Comparison of ENCODE assay signal across 2 cellular contexts in genomic region chr1:26016258-26016943, GRCh38.
TF ChIP-seq lines count a peak whose summit lies in the region.

No MANE protein-coding gene starts in this region.

TF ChIP-seq in IMR-90, 13 proteins besides CTCF, POLR2A, EP300 and RAD21:
- TF ChIP-seq NFE2L2 (IDR thresholded peaks at IDR 0.05; ENCODE audit: low read depth, low read length) (no peak), MAFK (IDR thresholded peaks at IDR 0.05; ENCODE audit: low read depth, low read length) (no peak), RFX5 (IDR thresholded peaks at IDR 0.05; ENCODE audit: low read depth, low read length) (no peak), MXI1 (IDR thresholded peaks at IDR 0.05; ENCODE audit: borderline replicate concordance, low read depth, low read length) (no peak), BHLHE40 (IDR thresholded peaks at IDR 0.05; ENCODE audit: low read depth, low read length) (no peak), RCOR1 (IDR thresholded peaks at IDR 0.05; ENCODE audit: insufficient replicate concordance, low read length) (no peak), MAZ (IDR thresholded peaks at IDR 0.05; ENCODE audit: borderline replicate concordance, low read depth, low read length) (no peak), CEBPB (IDR thresholded peaks at IDR 0.05; ENCODE audit: low read depth, low read length) (no peak), FOS (IDR thresholded peaks at IDR 0.05; ENCODE audit: low read depth, low read length) (no peak), SMC3 (IDR thresholded peaks at IDR 0.05; ENCODE audit: low read depth, low read length) (no peak), CHD1 (IDR thresholded peaks at IDR 0.05; ENCODE audit: low read depth, low read length) (no peak)
- TF ChIP-seq, protein P1, sequence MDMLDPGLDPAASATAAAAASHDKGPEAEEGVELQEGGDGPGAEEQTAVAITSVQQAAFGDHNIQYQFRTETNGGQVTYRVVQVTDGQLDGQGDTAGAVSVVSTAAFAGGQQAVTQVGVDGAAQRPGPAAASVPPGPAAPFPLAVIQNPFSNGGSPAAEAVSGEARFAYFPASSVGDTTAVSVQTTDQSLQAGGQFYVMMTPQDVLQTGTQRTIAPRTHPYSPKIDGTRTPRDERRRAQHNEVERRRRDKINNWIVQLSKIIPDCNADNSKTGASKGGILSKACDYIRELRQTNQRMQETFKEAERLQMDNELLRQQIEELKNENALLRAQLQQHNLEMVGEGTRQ (IDR thresholded peaks at IDR 0.05; ENCODE audit: low read depth, low read length): no peak
- TF ChIP-seq, protein P2, sequence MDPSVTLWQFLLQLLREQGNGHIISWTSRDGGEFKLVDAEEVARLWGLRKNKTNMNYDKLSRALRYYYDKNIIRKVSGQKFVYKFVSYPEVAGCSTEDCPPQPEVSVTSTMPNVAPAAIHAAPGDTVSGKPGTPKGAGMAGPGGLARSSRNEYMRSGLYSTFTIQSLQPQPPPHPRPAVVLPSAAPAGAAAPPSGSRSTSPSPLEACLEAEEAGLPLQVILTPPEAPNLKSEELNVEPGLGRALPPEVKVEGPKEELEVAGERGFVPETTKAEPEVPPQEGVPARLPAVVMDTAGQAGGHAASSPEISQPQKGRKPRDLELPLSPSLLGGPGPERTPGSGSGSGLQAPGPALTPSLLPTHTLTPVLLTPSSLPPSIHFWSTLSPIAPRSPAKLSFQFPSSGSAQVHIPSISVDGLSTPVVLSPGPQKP (IDR thresholded peaks at IDR 0.05; ENCODE audit: borderline replicate concordance, low read depth, low read length): no peak

TF ChIP-seq in SK-N-SH, 30 proteins besides CTCF, POLR2A, EP300 and RAD21:
- no peak for TF ChIP-seq JUND (IDR thresholded peaks at IDR 0.05)
- no peak for TF ChIP-seq RCOR1 (IDR thresholded peaks at IDR 0.05; ENCODE audit: low read length)
- no peak for TF ChIP-seq FOXM1 (IDR thresholded peaks at IDR 0.05; ENCODE audit: low read depth)
- TF ChIP-seq CHD2 (IDR thresholded peaks at IDR 0.05; ENCODE audit: low read length, partially characterized antibody): no peak
- TF ChIP-seq, protein P3, sequence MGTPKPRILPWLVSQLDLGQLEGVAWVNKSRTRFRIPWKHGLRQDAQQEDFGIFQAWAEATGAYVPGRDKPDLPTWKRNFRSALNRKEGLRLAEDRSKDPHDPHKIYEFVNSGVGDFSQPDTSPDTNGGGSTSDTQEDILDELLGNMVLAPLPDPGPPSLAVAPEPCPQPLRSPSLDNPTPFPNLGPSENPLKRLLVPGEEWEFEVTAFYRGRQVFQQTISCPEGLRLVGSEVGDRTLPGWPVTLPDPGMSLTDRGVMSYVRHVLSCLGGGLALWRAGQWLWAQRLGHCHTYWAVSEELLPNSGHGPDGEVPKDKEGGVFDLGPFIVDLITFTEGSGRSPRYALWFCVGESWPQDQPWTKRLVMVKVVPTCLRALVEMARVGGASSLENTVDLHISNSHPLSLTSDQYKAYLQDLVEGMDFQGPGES (IDR thresholded peaks at IDR 0.05; ENCODE audit: low read depth, low read length): no peak
TF ChIP-seq in SK-N-SH: peak in this region for 0.
